21 cellular contexts compared by ENCODE assay signal in the genomic region with DNA sequence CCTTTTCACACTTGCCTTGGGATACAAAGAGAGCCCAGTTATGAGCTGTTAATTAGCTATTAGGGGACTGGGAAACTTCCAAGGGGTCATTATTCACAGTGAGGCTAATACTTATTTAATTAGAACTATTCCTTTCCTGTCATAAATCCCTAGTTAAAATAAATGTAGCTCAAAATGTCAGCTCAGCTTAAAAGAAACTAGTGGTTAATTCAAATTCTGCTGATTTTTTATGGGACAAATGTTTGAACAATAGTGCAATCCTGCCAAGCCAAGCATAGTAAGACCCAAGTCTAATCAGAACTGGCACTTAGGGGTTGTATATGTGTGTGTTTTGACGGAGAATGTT.
DNase-seq lines count a peak whose midpoint lies in the region; ATAC-seq and TF ChIP-seq lines count a peak whose summit lies in the region.
"Had no signal": no experiment of that assay in that cellular context is flagged by ENCODE, and none has a peak within 500 bp of the region (broad histone marks: within the 10 kb centered on the region; RNA-seq: fewer than 3 reads in every experiment).

No MANE protein-coding gene starts in this region.

- H3K36me3 Mint-ChIP-seq in activated naive CD8-positive, alpha-beta T cell = peaks cover 2% of the 10 kb centered on the region
- no peaks in the 10 kb centered on the region for H3K36me3 Mint-ChIP-seq in activated naive CD8-positive, alpha-beta T cell treated with anti-CD3 and anti-CD28 coated beads, Interleukin-2, amount 50 U/mL, for 24 hours (ENCODE audit: low read depth)
- no peaks in the 10 kb centered on the region for H3K36me3 Mint-ChIP-seq in CD8-positive, alpha-beta T cell
- H3K36me3 Mint-ChIP-seq in T-helper 17 cell (ENCODE audit: low read depth) = no peaks in the 10 kb centered on the region
- H3K36me3 Mint-ChIP-seq: CD14-positive monocyte had no signal

- no peaks in the 10 kb centered on the region for H3K36me3 ChIP-seq in CD8-positive, alpha-beta T cell (ENCODE audit: insufficient read depth, low read length)

- H3K27me3 Mint-ChIP-seq in activated naive CD8-positive, alpha-beta T cell = no peaks in the 10 kb centered on the region
- H3K27me3 Mint-ChIP-seq in activated naive CD8-positive, alpha-beta T cell treated with anti-CD3 and anti-CD28 coated beads, Interleukin-2, amount 50 U/mL, for 24 hours = no peaks in the 10 kb centered on the region
- H3K27me3 Mint-ChIP-seq in CD8-positive, alpha-beta T cell (ENCODE audit: low read depth) = no peaks in the 10 kb centered on the region
- H3K27me3 Mint-ChIP-seq in T-helper 17 cell = no peaks in the 10 kb centered on the region

- peaks cover 96% of the 10 kb centered on the region for H3K4me1 Mint-ChIP-seq in activated naive CD8-positive, alpha-beta T cell (ENCODE audit: low read depth)
- peaks cover 96% of the 10 kb centered on the region for H3K4me1 Mint-ChIP-seq in activated naive CD8-positive, alpha-beta T cell treated with anti-CD3 and anti-CD28 coated beads, Interleukin-2, amount 50 U/mL, for 24 hours
- H3K4me1 Mint-ChIP-seq in CD8-positive, alpha-beta T cell (ENCODE audit: low read depth) = peaks cover 88% of the 10 kb centered on the region
- peaks cover 66% of the 10 kb centered on the region for H3K4me1 Mint-ChIP-seq in T-helper 17 cell

- DNase-seq in activated naive CD8-positive, alpha-beta T cell treated with anti-CD3 and anti-CD28 coated beads, Interleukin-2, amount 50 U/mL, for 24 hours = no peak
- no peak for DNase-seq in CD8-positive, alpha-beta T cell
- no peak for DNase-seq in T-helper 17 cell
- DNase-seq in retinal pigment epithelial cell (ENCODE audit: low read depth) = peak; percentile 95
- DNase-seq in NCI-H2171 treated with DMSO at 0.1 percent for 48 hours (lab: John Stamatoyannopoulos, UW) = no peak
- no peak for DNase-seq in HuH-7.5 (ENCODE audit: low spot score)
- DNase-seq: ACHN, DMS153, GDM1, H7, HFFc6, IMR-90, MM.1S, NCI-H1092, NCI-H1436 treated with DMSO at 0.1 percent for 48 hours, NCI-H2029, NCI-H774, OCI-M1, Right ventricle myocardium superior had no signal

- H3K27ac ChIP-seq in CD8-positive, alpha-beta T cell (ENCODE audit: low read depth, low read length) = no peak overlapping the region

- no peak overlapping the region for H3K4me3 ChIP-seq in CD8-positive, alpha-beta T cell (ENCODE audit: low read depth, low read length)
- H3K4me3 ChIP-seq in retinal pigment epithelial cell (ENCODE audit: low read length) = no peak overlapping the region

- H3K27ac Mint-ChIP-seq in activated naive CD8-positive, alpha-beta T cell = peak overlapping the region; percentile 94
- H3K27ac Mint-ChIP-seq in activated naive CD8-positive, alpha-beta T cell treated with anti-CD3 and anti-CD28 coated beads, Interleukin-2, amount 50 U/mL, for 24 hours = no peak overlapping the region
- H3K27ac Mint-ChIP-seq in CD8-positive, alpha-beta T cell = peak overlapping the region; percentile 90
- peak overlapping the region; percentile 100 for H3K27ac Mint-ChIP-seq in T-helper 17 cell
- H3K27ac Mint-ChIP-seq: CD14-positive monocyte, HFFc6 had no signal

- no peaks in the 10 kb centered on the region for H3K27me3 ChIP-seq in CD8-positive, alpha-beta T cell (ENCODE audit: insufficient read depth, low read length)

- H3K9me3 Mint-ChIP-seq in activated naive CD8-positive, alpha-beta T cell (ENCODE audit: low read depth) = peaks cover 10% of the 10 kb centered on the region
- no peaks in the 10 kb centered on the region for H3K9me3 Mint-ChIP-seq in activated naive CD8-positive, alpha-beta T cell treated with anti-CD3 and anti-CD28 coated beads, Interleukin-2, amount 50 U/mL, for 24 hours
- peaks cover 5% of the 10 kb centered on the region for H3K9me3 Mint-ChIP-seq in CD8-positive, alpha-beta T cell
- H3K9me3 Mint-ChIP-seq: HFFc6 had no signal

- no peak for ATAC-seq in activated naive CD8-positive, alpha-beta T cell treated with anti-CD3 and anti-CD28 coated beads, Interleukin-2, amount 50 U/mL, for 24 hours
- ATAC-seq in CD8-positive, alpha-beta T cell = no peak
- no peak for ATAC-seq in T-helper 17 cell

- POLR2A ChIA-PET in CD8-positive, alpha-beta T cell (lab: Charles Lee) = interaction anchor here (1.8 to 10.0 kb wide), 3 partner anchors 9 to 105 kb away, joined by 5 to 105 read pairs (median 16); a partner anchor contains a TSS

- no peak for TF ChIP-seq CTCF in CD8-positive, alpha-beta T cell (IDR thresholded peaks at IDR 0.05)
- TF ChIP-seq CTCF in retinal pigment epithelial cell (conservative IDR thresholded peaks at IDR 0.05; ENCODE audit: low read depth, low read length) = no peak

- H3K9me3 ChIP-seq in CD8-positive, alpha-beta T cell (ENCODE audit: low read length) = no peaks in the 10 kb centered on the region
- H3K9me3 ChIP-seq in T-helper 17 cell (ENCODE audit: control insufficient read depth, low read length, poor library complexity, severe bottlenecking) = no peaks in the 10 kb centered on the region

- no peak overlapping the region for H3K4me3 Mint-ChIP-seq in activated naive CD8-positive, alpha-beta T cell
- no peak overlapping the region for H3K4me3 Mint-ChIP-seq in activated naive CD8-positive, alpha-beta T cell treated with anti-CD3 and anti-CD28 coated beads, Interleukin-2, amount 50 U/mL, for 24 hours
- no peak overlapping the region for H3K4me3 Mint-ChIP-seq in CD8-positive, alpha-beta T cell
- no peak overlapping the region for H3K4me3 Mint-ChIP-seq in T-helper 17 cell
- H3K4me3 Mint-ChIP-seq: CD14-positive monocyte, HFFc6 had no signal

- intact Hi-C loops in CD8-positive, alpha-beta T cell (cut with DNase I, micrococcal nuclease) = no loop called here

- CTCF ChIA-PET in CD8-positive, alpha-beta T cell (lab: Charles Lee) = interaction anchor here (1.2 to 31.6 kb wide), 7 partner anchors 9 to 228 kb away, joined by 3 to 396 read pairs (median 7); a partner anchor contains a TSS

- H3K4me1 ChIP-seq in CD8-positive, alpha-beta T cell (ENCODE audit: insufficient read depth, low read length) = peaks cover 93% of the 10 kb centered on the region
